In genomic region chr2:173272895-173273294, GRCh38 we compare ENCODE assay signal across 2 cellular contexts.
TF ChIP-seq lines count a peak whose summit lies in the region.

No MANE protein-coding gene starts in this region.

TF ChIP-seq in GM23338, 12 proteins besides CTCF, POLR2A, EP300 and RAD21 (continued from another document):
- TF ChIP-seq ZNF462 (CRISPR knock-in tag; IDR thresholded peaks at IDR 0.05) (no peak), REST (IDR thresholded peaks at IDR 0.05; ENCODE audit: unreplicated experiment) (no peak), ETS1 (IDR thresholded peaks at IDR 0.05) (no peak), EZH2 (IDR thresholded peaks at IDR 0.05; ENCODE audit: low read depth, unreplicated experiment) (no peak), STAT1 (IDR thresholded peaks at IDR 0.05; ENCODE audit: unreplicated experiment) (no peak)
TF ChIP-seq in GM23338: peak in this region for 0.

TF ChIP-seq in WTC11, 78 proteins besides CTCF, POLR2A, EP300 and RAD21 (continued from another document):
- no peak for TF ChIP-seq ZNF281 (CRISPR knock-in tag; IDR thresholded peaks at IDR 0.05)
- TF ChIP-seq IRF1 (CRISPR knock-in tag; IDR thresholded peaks at IDR 0.05), result no peak
- TF ChIP-seq ZNF671 (CRISPR knock-in tag; IDR thresholded peaks at IDR 0.05), result no peak
- no peak for TF ChIP-seq NR1H2 (CRISPR knock-in tag; IDR thresholded peaks at IDR 0.05)
- TF ChIP-seq RELA (CRISPR knock-in tag; IDR thresholded peaks at IDR 0.05; ENCODE audit: borderline replicate concordance), result no peak
- TF ChIP-seq OVOL2 (CRISPR knock-in tag; IDR thresholded peaks at IDR 0.05; ENCODE audit: borderline replicate concordance), result no peak
